ENCODE assay signal across 8 cellular contexts in the genomic region with DNA sequence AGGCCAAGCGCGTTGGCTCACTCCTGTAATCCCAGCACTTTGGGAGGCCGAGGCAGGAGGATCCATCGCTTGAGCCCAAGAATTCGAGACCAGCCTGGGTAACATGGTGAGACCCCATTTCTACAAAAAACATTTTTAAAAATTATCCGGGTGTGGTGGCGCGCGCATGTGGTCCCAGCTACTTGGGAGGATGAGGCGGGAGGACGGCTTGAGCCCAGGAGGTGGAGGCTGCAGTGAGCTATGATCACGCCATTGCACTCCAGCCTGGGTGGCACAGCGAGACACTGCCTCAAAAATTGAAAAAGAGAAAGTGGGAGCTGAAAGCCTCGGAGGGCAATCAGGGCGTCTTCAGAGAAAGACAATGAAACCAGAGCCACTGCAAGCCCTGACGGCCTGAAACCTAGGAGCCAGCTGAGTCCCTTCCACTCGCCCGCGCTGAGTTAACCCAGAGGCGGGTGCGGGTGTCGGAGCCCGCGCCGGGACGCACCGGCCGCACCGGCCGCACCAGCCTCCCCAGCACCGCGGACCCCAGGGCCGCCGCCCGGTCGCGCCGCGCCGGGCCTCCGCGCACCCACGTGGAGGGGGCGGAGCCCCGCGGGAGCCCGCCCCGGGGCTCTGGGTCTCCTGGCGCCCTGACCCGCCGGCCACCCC. TPM values are rescaled to one million over a fixed set of nuclear protein-coding genes. Genes with fewer than 3 reads are reported as not detected.
DNase-seq lines count a peak whose midpoint lies in the region; ATAC-seq and TF ChIP-seq lines count a peak whose summit lies in the region.

No MANE protein-coding gene starts in this region.

- peaks cover 3% of the 10 kb centered on the region; the same call in 1 of the 2 replicates for H3K36me3 ChIP-seq in DND-41 (ENCODE audit: insufficient read depth, low read length)
- H3K36me3 ChIP-seq in HUES6 (ENCODE audit: control insufficient read depth, insufficient read depth, low read length), result 0 out of 2 replicates have a peak, but pooled peaks cover 2% of the 10 kb centered on the region
- no peaks in the 10 kb centered on the region for H3K36me3 ChIP-seq in breast epithelium
- H3K36me3 ChIP-seq in lower lobe of right lung, result no peaks in the 10 kb centered on the region
- H3K36me3 ChIP-seq in upper lobe of left lung, result no peaks in the 10 kb centered on the region

- TF ChIP-seq POLR2A in breast epithelium (IDR thresholded peaks at IDR 0.05), result no peak
- no peak for TF ChIP-seq POLR2A in upper lobe of left lung (IDR thresholded peaks at IDR 0.05)

- ATAC-seq in DND-41 (ENCODE audit: insufficient read depth, low read depth) (peak; percentile 74), GM21447 (IDR thresholded peaks at IDR 0.05; ENCODE audit: unreplicated experiment) (peak; percentile 61), lower lobe of right lung (peak; percentile 89 to 94), upper lobe of left lung (ENCODE audit: low FRiP score in 2 of 2) (peak; percentile 68 to 92)

- peaks cover 4% of the 10 kb centered on the region; the same call in 1 of the 2 replicates for H4K20me1 ChIP-seq in DND-41 (ENCODE audit: insufficient read depth, low read length)

- 21 to 28% methylated on average over 16 of the region's 51 CpGs for WGBS in upper lobe of left lung, 2 donors

- peaks cover 27% of the 10 kb centered on the region for H3K79me2 ChIP-seq in DND-41 (ENCODE audit: insufficient read depth, low read length)

- TF ChIP-seq CTCF in DND-41 (IDR thresholded peaks at IDR 0.05; ENCODE audit: borderline replicate concordance, extremely low read depth, low read length, poor library complexity, severe bottlenecking) (no peak), breast epithelium (IDR thresholded peaks at IDR 0.05) (no peak), lower lobe of right lung (IDR thresholded peaks at IDR 0.05) (no peak), upper lobe of left lung (IDR thresholded peaks at IDR 0.05) (no peak)

- H3K4me1 ChIP-seq in DND-41 (ENCODE audit: insufficient read depth, low read length), result peaks cover 23% of the 10 kb centered on the region
- peaks cover 9% of the 10 kb centered on the region for H3K4me1 ChIP-seq in HUES6 (ENCODE audit: control insufficient read depth, insufficient read depth, low read length)
- peaks cover 0 to 5% of the 10 kb centered on the region in 2 donors for H3K4me1 ChIP-seq in breast epithelium
- peaks cover 19% of the 10 kb centered on the region for H3K4me1 ChIP-seq in lower lobe of right lung
- peaks cover 13 to 19% (median 15%) of the 10 kb centered on the region in 4 donors for H3K4me1 ChIP-seq in upper lobe of left lung

- peak overlapping the region; percentile 83 for H3K4me2 ChIP-seq in DND-41 (ENCODE audit: insufficient read depth, low read length)

- H2AFZ ChIP-seq in DND-41 (ENCODE audit: low read depth, low read length), result peak overlapping the region; percentile 86

- peak overlapping the region; percentile 95 to 100; a peak in 3 of 4 replicates for H3K4me3 ChIP-seq in DND-41 (ENCODE audit: low read depth in 1 of 2, low read length in 2 of 2)
- H3K4me3 ChIP-seq in HUES6 (ENCODE audit: low read depth, low read length), result peak overlapping the region; percentile 88
- peak overlapping the region; percentile 74 to 99 (median 87) for H3K4me3 ChIP-seq in breast epithelium
- peak overlapping the region; percentile 84 for H3K4me3 ChIP-seq in lower lobe of right lung
- H3K4me3 ChIP-seq in upper lobe of left lung, result peak overlapping the region; percentile 66 to 94 (median 86)

- no peak for TF ChIP-seq EP300 in upper lobe of left lung (IDR thresholded peaks at IDR 0.05)

- H3K27ac ChIP-seq in DND-41 (ENCODE audit: low read length) (peak overlapping the region; percentile 51; the same call in 1 of the 2 replicates), HUES6 (ENCODE audit: low read depth, low read length) (no peak overlapping the region), breast epithelium (peak overlapping the region; percentile 87 to 96), lower lobe of right lung (peak overlapping the region; percentile 91), upper lobe of left lung (peak overlapping the region; percentile 69 to 84 (median 83))

- H3K27me3 ChIP-seq in DND-41 (ENCODE audit: insufficient read depth, low read length, poor library complexity) (no peaks in the 10 kb centered on the region), HUES6 (ENCODE audit: control insufficient read depth, insufficient read depth, low read length) (no peaks in the 10 kb centered on the region), breast epithelium (no peaks in the 10 kb centered on the region), lower lobe of right lung (ENCODE audit: low read depth) (no peaks in the 10 kb centered on the region), upper lobe of left lung (no peaks in the 10 kb centered on the region)

- DNase-seq in DND-41 (no peak), breast epithelium (ENCODE audit: low spot score in 2 of 2) (peak in 1 of 2 donors; percentile 40), lower lobe of right lung (no peak), upper lobe of left lung (no peak), NCI-H2029 (lab: John Stamatoyannopoulos, UW) (no peak), NCI-H226 (no peak)

- H3K9ac ChIP-seq in DND-41 (ENCODE audit: low read depth, low read length) (peak overlapping the region; percentile 62), HUES6 (ENCODE audit: low read length) (peak overlapping the region; percentile 78)

- intact Hi-C loops in breast epithelium (cut with DNase I; ENCODE audit: low total_unique reads) (no loop called here), lower lobe of right lung (cut with DNase I) (no loop called here)

- H3K9me3 ChIP-seq in DND-41 (ENCODE audit: insufficient read depth, low read length, severe bottlenecking), result no peaks in the 10 kb centered on the region
- H3K9me3 ChIP-seq in HUES6 (ENCODE audit: control insufficient read depth, insufficient read depth, low read depth, low read length), result no peaks in the 10 kb centered on the region
- H3K9me3 ChIP-seq in breast epithelium, result no peaks in the 10 kb centered on the region
- no peaks in the 10 kb centered on the region for H3K9me3 ChIP-seq in lower lobe of right lung
- H3K9me3 ChIP-seq in upper lobe of left lung, result no peaks in the 10 kb centered on the region

RNA-seq across cellular contexts. Expression of a gene that starts 22.4 kb away (rescaled TPM):
- total RNA-seq in breast epithelium (10 to 100 TPM; 31.9 to 41.6 (median 34.1) TPM), lower lobe of right lung (14.8 TPM), upper lobe of left lung (10 to 100 TPM; 12.5 to 45.1 (median 21.6) TPM)

RNA-seq across cellular contexts. Expression of a gene that starts 49.7 kb away (rescaled TPM):
- 1 to 10 TPM; 2.6 to 3.3 (median 3.2) TPM for total RNA-seq in breast epithelium
- 26.0 TPM for total RNA-seq in lower lobe of right lung
- 10 to 100 TPM in 2 of 6 donors, 1 to 10 TPM in 4; 6.5 to 24.7 (median 8.5) TPM for total RNA-seq in upper lobe of left lung
